ENCODE assay signal across 28 cellular contexts in genomic region chr15:37582852-37583251, GRCh38.
"Had no signal": no experiment of that assay in that cellular context is flagged by ENCODE, and none has a peak within 500 bp of the region (broad histone marks: within the 10 kb centered on the region; RNA-seq: fewer than 3 reads in every experiment).

No MANE protein-coding gene starts in this region.

- H3K4me1 ChIP-seq: adrenal gland, body of pancreas, colonic mucosa had no signal

- H3K27ac ChIP-seq: adrenal gland, body of pancreas, colonic mucosa, WERI-Rb-1 had no signal

- DNase-seq: activated B cell treated with CpG ODN at 0.5 μM for 24 hours; activated CD4-positive, alpha-beta memory T cell treated with anti-CD3 and anti-CD28 coated beads for 36 hours; activated CD4-positive, alpha-beta T cell treated with anti-CD3 and anti-CD28 coated beads for 48 hours; activated CD4-positive, alpha-beta T cell treated with anti-CD3 and anti-CD28 coated beads, Interleukin-2, amount 50 U/mL, for 1 hour; activated CD8-positive, alpha-beta memory T cell treated with anti-CD3 and anti-CD28 coated beads, Interleukin-2, amount 10 ng/mL, durations not matched to agents 7 days and 5 days; activated CD8-positive, alpha-beta memory T cell treated with anti-CD3 and anti-CD28 coated beads, Interleukin-2, amount 50 U/mL, for 4 hours; activated CD8-positive, alpha-beta T cell treated with anti-CD3 and anti-CD28 coated beads, Interleukin-2, amount 10 ng/mL, durations not matched to agents 7 days and 5 days; activated effector memory CD4-positive, alpha-beta T cell treated with anti-CD3 and anti-CD28 coated beads, Interleukin-2, amount 50 U/mL, for 16 hours; activated naive CD4-positive, alpha-beta T cell treated with anti-CD3 and anti-CD28 coated beads for 36 hours; activated naive CD8-positive, alpha-beta T cell treated with anti-CD3 and anti-CD28 coated beads for 36 hours; activated naive CD8-positive, alpha-beta T cell treated with anti-CD3 and anti-CD28 coated beads, Interleukin-2, amount 50 U/mL, for 24 hours; activated T-cell treated with anti-CD3 and anti-CD28 coated beads, Interleukin-2, amount 50 U/mL, for 1 hour; activated T-cell treated with anti-CD3 and anti-CD28 coated beads, Interleukin-2, amount 50 U/mL, for 48 hours; adrenal gland; amygdala; body of pancreas; caudate nucleus; colonic mucosa; effector CD8-positive, alpha-beta T cell; foreskin fibroblast; T-helper 1 cell; T-helper 17 cell; T1000; WERI-Rb-1 had no signal

- ATAC-seq: activated CD4-positive, CD25-positive, alpha-beta regulatory T cell treated with anti-CD3 and anti-CD28 coated beads, Interleukin-2, amount 50 U/mL, for 24 hours; activated CD8-positive, alpha-beta memory T cell treated with anti-CD3 and anti-CD28 coated beads, Interleukin-2, amount 10 ng/mL, durations not matched to agents 7 days and 5 days; activated CD8-positive, alpha-beta T cell treated with anti-CD3 and anti-CD28 coated beads, Interleukin-2, amount 10 ng/mL, durations not matched to agents 7 days and 5 days; activated naive CD8-positive, alpha-beta T cell treated with anti-CD3 and anti-CD28 coated beads, Interleukin-2, amount 50 U/mL, for 24 hours; body of pancreas; esophagus mucosa; T-helper 17 cell had no signal

- H3K36me3 ChIP-seq: adrenal gland, colonic mucosa, WERI-Rb-1 had no signal

- H3K27me3 ChIP-seq: adrenal gland, body of pancreas, colonic mucosa had no signal

- FAIRE-seq: endometrium, frontal cortex had no signal

- H3K4me3 ChIP-seq: adrenal gland, body of pancreas, colonic mucosa had no signal

- H3K9me3 ChIP-seq: adrenal gland, colonic mucosa had no signal
